14 cellular contexts compared by ENCODE assay signal in genomic region chr10:4543943-4544540, GRCh38.
"Had no signal": no experiment of that assay in that cellular context is flagged by ENCODE, and none has a peak within 500 bp of the region (broad histone marks: within the 10 kb centered on the region; RNA-seq: fewer than 3 reads in every experiment).

No MANE protein-coding gene starts in this region.

- H3K9me3 Mint-ChIP-seq: activated naive CD8-positive, alpha-beta T cell treated with anti-CD3 and anti-CD28 coated beads, Interleukin-2, amount 10 ng/mL, durations not matched to agents 7 days and 5 days; natural killer cell had no signal

- H3K27ac Mint-ChIP-seq: activated CD4-positive, alpha-beta memory T cell treated with anti-CD3 and anti-CD28 coated beads, Interleukin-2, amount 10 ng/mL, durations not matched to agents 7 days and 5 days; activated naive CD8-positive, alpha-beta T cell treated with anti-CD3 and anti-CD28 coated beads, Interleukin-2, amount 10 ng/mL, durations not matched to agents 7 days and 5 days; natural killer cell had no signal

- DNase-seq: activated CD4-positive, alpha-beta memory T cell treated with anti-CD3 and anti-CD28 coated beads, Interleukin-2, amount 10 ng/mL, durations not matched to agents 7 days and 5 days; activated CD8-positive, alpha-beta memory T cell treated with anti-CD3 and anti-CD28 coated beads, Interleukin-2, amount 50 U/mL, for 4 hours; activated naive CD8-positive, alpha-beta T cell treated with anti-CD3 and anti-CD28 coated beads, Interleukin-2, amount 10 ng/mL, durations not matched to agents 7 days and 5 days; esophagus squamous epithelium; hippocampal formation; lower lobe of right lung; natural killer cell; stimulated activated CD4-positive, alpha-beta T cell treated with anti-CD3 and anti-CD28 coated beads, Interleukin-15, amount 100 ng/mL, for 24 hours; stimulated activated CD4-positive, alpha-beta T cell treated with anti-CD3 and anti-CD28 coated beads, Interleukin-4, amount 100 ng/mL, for 24 hours; stomach; T-helper 1 cell had no signal

- ATAC-seq: gastroesophageal sphincter, lower lobe of right lung, natural killer cell had no signal

- H3K4me3 Mint-ChIP-seq: activated CD4-positive, alpha-beta memory T cell treated with anti-CD3 and anti-CD28 coated beads, Interleukin-2, amount 10 ng/mL, durations not matched to agents 7 days and 5 days; activated naive CD8-positive, alpha-beta T cell treated with anti-CD3 and anti-CD28 coated beads, Interleukin-2, amount 10 ng/mL, durations not matched to agents 7 days and 5 days; natural killer cell had no signal

- H3K4me3 ChIP-seq: cardiac muscle cell, esophagus squamous epithelium, gastroesophageal sphincter, lower lobe of right lung, stomach had no signal

- H3K4me1 Mint-ChIP-seq: natural killer cell had no signal

- H3K36me3 ChIP-seq: cardiac muscle cell, esophagus squamous epithelium, gastroesophageal sphincter, lower lobe of right lung, stomach had no signal

- H3K36me3 Mint-ChIP-seq: activated naive CD8-positive, alpha-beta T cell treated with anti-CD3 and anti-CD28 coated beads, Interleukin-2, amount 10 ng/mL, durations not matched to agents 7 days and 5 days; natural killer cell had no signal

- H3K4me1 ChIP-seq: gastroesophageal sphincter, lower lobe of right lung had no signal

- H3K27ac ChIP-seq: cardiac muscle cell, esophagus squamous epithelium, gastroesophageal sphincter, lower lobe of right lung, stomach, VCaP had no signal

- H3K27me3 ChIP-seq: cardiac muscle cell, esophagus squamous epithelium, gastroesophageal sphincter, stomach had no signal

- H3K9me3 ChIP-seq: esophagus squamous epithelium, stomach had no signal
